Comparison of ENCODE assay signal across 8 cellular contexts in the genomic region with DNA sequence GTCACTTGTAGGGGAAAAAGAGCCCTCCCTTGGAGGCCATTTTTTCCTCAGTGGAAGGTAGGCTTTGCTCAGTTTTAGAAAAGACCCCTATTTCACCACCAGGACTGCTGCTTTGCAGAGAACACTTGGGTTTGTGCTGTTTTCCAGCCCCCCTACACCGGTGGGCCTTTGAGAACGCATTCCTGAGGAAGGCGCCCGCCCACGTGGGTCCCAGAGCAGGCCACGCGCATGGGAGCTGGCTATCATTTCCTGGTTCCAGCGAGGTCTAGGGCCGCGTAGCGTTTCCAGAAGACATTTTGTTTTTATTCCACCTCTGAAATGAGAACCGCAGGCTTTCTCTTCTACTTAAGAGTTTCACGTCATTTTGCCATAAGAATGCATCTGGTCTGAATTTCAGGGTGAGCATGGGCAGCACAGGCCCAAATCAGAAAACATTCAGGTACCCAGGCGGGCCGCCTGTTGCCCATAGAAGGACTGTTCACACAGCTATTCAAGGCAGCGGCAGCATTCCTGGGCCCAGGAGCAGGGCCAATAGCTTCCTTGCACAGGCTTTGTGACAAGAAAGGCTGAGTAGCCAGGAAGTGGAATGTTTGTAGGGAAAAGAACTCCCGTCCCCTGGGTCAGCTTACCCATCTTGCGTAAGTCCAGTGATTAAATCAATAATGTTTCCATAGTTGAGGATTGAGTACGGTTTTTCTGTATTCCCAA. TPM values are rescaled to one million over a fixed set of nuclear protein-coding genes. Genes with fewer than 3 reads are reported as not detected.
DNase-seq lines count a peak whose midpoint lies in the region; ATAC-seq and TF ChIP-seq lines count a peak whose summit lies in the region.

No MANE protein-coding gene starts in this region.

- no peak for TF ChIP-seq POLR2A in lower leg skin (IDR thresholded peaks at IDR 0.05)

- 5 to 14% methylated on average over 19 of the region's 19 CpGs for WGBS in lower leg skin, 2 donors

- peak overlapping the region; percentile 100 for H3K27ac ChIP-seq in subcutaneous abdominal adipose tissue (ENCODE audit: low read depth, low read length)

- intact Hi-C loops in lower leg skin (cut with DNase I; ENCODE audit: low total_unique reads), result no loop called here

- H3K36me3 ChIP-seq in subcutaneous abdominal adipose tissue (ENCODE audit: control insufficient read depth in 5 of 5, insufficient read depth in 5 of 5, low read length in 5 of 5), result peaks cover 0 to 5% (median 4%) of the 10 kb centered on the region in 5 donors

- peaks cover 13 to 57% (median 46%) of the 10 kb centered on the region in 5 donors for H3K4me1 ChIP-seq in subcutaneous abdominal adipose tissue (ENCODE audit: control insufficient read depth in 5 of 5, insufficient read depth in 5 of 5, low read length in 5 of 5)

- no peak for ATAC-seq in GM19023 (IDR thresholded peaks at IDR 0.05; ENCODE audit: unreplicated experiment)

- no peaks in the 10 kb centered on the region for H3K9me3 ChIP-seq in subcutaneous abdominal adipose tissue (ENCODE audit: control insufficient read depth in 5 of 5, low read length in 5 of 5)

- H3K4me3 ChIP-seq in lower leg skin (ENCODE audit: low read depth, poor library complexity, severe bottlenecking), result peak overlapping the region; percentile 45
- H3K4me3 ChIP-seq in subcutaneous abdominal adipose tissue (ENCODE audit: low read depth in 1 of 5, low read length in 5 of 5), result peak overlapping the region; percentile 65 to 99 (median 73)

- peak overlapping the region; percentile 91 to 99 (median 96) for H3K9ac ChIP-seq in subcutaneous abdominal adipose tissue (ENCODE audit: low read length in 5 of 5)

- peak; percentile 90 for DNase-seq in ELF-1 (ENCODE audit: low read depth, low spot score)
- peak; percentile 80 for DNase-seq in RPMI7951 (ENCODE audit: low read depth)
- peak; percentile 78 to 88 for DNase-seq in dermis microvascular lymphatic vessel endothelial cell (ENCODE audit: low read depth in 2 of 2)
- DNase-seq in lower leg skin (ENCODE audit: low spot score in 2 of 2), result peak; percentile 65 to 95
- no peak for DNase-seq in stimulated activated CD4-positive, alpha-beta T cell treated with anti-CD3 and anti-CD28 coated beads, Interleukin-2, amount 100 ng/mL, for 48 hours
- DNase-seq in UCSD-AML1 (lab: John Stamatoyannopoulos, UW; ENCODE audit: unreplicated experiment), result no peak

- no peak for TF ChIP-seq CTCF in lower leg skin (IDR thresholded peaks at IDR 0.05)

- H3K27me3 ChIP-seq in subcutaneous abdominal adipose tissue (ENCODE audit: control insufficient read depth in 5 of 5, insufficient read depth in 4 of 5, low read length in 5 of 5), result no peaks in the 10 kb centered on the region

RNA-seq across cellular contexts. Expression of a gene that starts 1.3 kb away (rescaled TPM):
- 11.1 and 14.6 TPM in 2 replicates for total RNA-seq in RPMI7951 (2014; rRNA removed; shearing (Covaris generic))
- 9.4 and 19.7 TPM in 2 replicates for total RNA-seq in dermis microvascular lymphatic vessel endothelial cell
- 100 to 1,000 TPM in 3 of 4 donors, 10 to 100 TPM in 1; 89.6 to 147 (median 130) TPM for total RNA-seq in lower leg skin

RNA-seq across cellular contexts. Expression of a gene that starts 9.5 kb away (rescaled TPM):
- 10.7 and 11.2 TPM in 2 replicates for total RNA-seq in RPMI7951 (2014; rRNA removed; shearing (Covaris generic))
- total RNA-seq in dermis microvascular lymphatic vessel endothelial cell (7.2 and 10.2 TPM in 2 replicates), lower leg skin (10 to 100 TPM; 18.4 to 26.7 (median 21.1) TPM)

RNA-seq across cellular contexts. Expression of a gene that starts 20.7 kb away (rescaled TPM):
- total RNA-seq in RPMI7951 (2014; rRNA removed; shearing (Covaris generic)), result 29.9 and 30.8 TPM in 2 replicates
- 15.6 and 16.0 TPM in 2 replicates for total RNA-seq in dermis microvascular lymphatic vessel endothelial cell
- 10 to 100 TPM; 20.1 to 26.9 (median 23.4) TPM for total RNA-seq in lower leg skin

RNA-seq across cellular contexts. Expression of a gene that starts 24.2 kb away (rescaled TPM):
- 11.4 and 15.6 TPM in 2 replicates for total RNA-seq in RPMI7951 (2014; rRNA removed; shearing (Covaris generic))
- 9.5 and 14.0 TPM in 2 replicates for total RNA-seq in dermis microvascular lymphatic vessel endothelial cell
- total RNA-seq in lower leg skin, result 10 to 100 TPM; 31.6 to 40.4 (median 34.8) TPM

RNA-seq across cellular contexts. Expression of a gene that starts 48.9 kb away (rescaled TPM):
- total RNA-seq in RPMI7951 (2014; rRNA removed; shearing (Covaris generic)), result 0.20 TPM in 1 of 2 replicates, not detected in the other
- total RNA-seq in dermis microvascular lymphatic vessel endothelial cell, result 0.13 TPM in 1 of 2 replicates, not detected in the other
- total RNA-seq in lower leg skin, result under 1 TPM in 2 of 4 donors, not detected in 2; 0.27 to 0.39 TPM

Comparison
In these comparisons a context has a peak if more than half of its experiments do, and no peak if none do; other contexts are left out.
1. DNase-seq: peak in ELF-1 (single experiment), RPMI7951 (single experiment), dermis microvascular lymphatic vessel endothelial cell (2 of 2) and lower leg skin (2 of 2); none in stimulated activated CD4-positive, alpha-beta T cell treated with anti-CD3 and anti-CD28 coated beads, Interleukin-2, amount 100 ng/mL, for 48 hours (0 of 2) and UCSD-AML1 (single experiment).